Comparison of ENCODE assay signal across 24 cellular contexts in the genomic region with DNA sequence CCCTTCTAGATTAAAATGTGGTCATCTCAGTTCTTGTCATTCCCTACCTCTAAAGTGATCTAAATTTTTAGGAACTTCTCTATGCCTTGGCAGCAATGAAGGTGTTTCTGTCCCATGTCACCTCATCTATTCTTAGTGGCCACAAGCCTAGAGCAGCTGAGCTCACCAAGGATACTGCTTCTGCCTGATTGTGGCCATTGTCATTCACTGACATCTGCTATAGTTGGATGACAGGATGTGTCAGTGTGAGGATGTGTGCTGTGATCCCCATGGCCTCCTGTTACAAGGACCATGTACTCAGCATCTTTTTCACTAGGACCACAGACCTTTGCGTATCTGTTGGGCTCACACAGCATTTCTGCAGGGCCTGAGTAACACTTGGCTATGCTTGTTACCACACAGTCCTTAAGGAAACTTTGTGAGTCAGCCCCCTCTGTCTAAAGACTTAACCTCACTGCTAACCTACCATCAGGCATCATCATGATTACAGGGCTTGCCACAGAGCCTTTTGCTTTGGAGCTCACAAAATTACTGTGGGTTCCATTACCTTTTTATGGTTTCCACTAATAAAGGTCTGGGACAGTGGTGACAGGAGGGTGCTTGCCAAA.
DNase-seq lines count a peak whose midpoint lies in the region; ATAC-seq and TF ChIP-seq lines count a peak whose summit lies in the region.
"Had no signal": no experiment of that assay in that cellular context is flagged by ENCODE, and none has a peak within 500 bp of the region (broad histone marks: within the 10 kb centered on the region; RNA-seq: fewer than 3 reads in every experiment).

No MANE protein-coding gene starts in this region.

- H3K4me3 ChIP-seq in MG63 (no peak overlapping the region), epithelial cell of esophagus (ENCODE audit: low read length) (no peak overlapping the region), upper lobe of right lung (no peak overlapping the region)
- H3K4me3 ChIP-seq: tibial nerve had no signal

- H3K36me3 ChIP-seq in MG63 (no peaks in the 10 kb centered on the region), upper lobe of right lung (no peaks in the 10 kb centered on the region)
- H3K36me3 ChIP-seq: tibial nerve had no signal

- DNase-seq in GM03348 (ENCODE audit: low spot score) (peak; percentile 3), MG63 (peak; percentile 21), epithelial cell of esophagus (ENCODE audit: low read depth) (peak; percentile 15), myocyte (ENCODE audit: low read depth) (peak; percentile 25), upper lobe of right lung (no peak)
- no peak for DNase-seq in activated T-cell treated with anti-CD3 and anti-CD28 coated beads, Interleukin-2, amount 50 U/mL, for 4 hours
- no peak for DNase-seq in stimulated activated CD4-positive, alpha-beta T cell treated with anti-CD3 and anti-CD28 coated beads, Interleukin-4, amount 100 ng/mL, for 24 hours
- DNase-seq: activated CD8-positive, alpha-beta T cell treated with anti-CD3 and anti-CD28 coated beads for 36 hours; amniotic stem cell; DND-41; kidney glomerular epithelial cell; NCI-H1436 treated with DMSO at 0.1 percent for 48 hours; NCI-H2171; NCI-H526 treated with DMSO at 0.1 percent for 48 hours; occipital lobe; stimulated activated CD4-positive, alpha-beta T cell treated with anti-CD3 and anti-CD28 coated beads, Interleukin-12 subunit alpha, Interleukin-12 subunit beta, amount 100 ng/mL, for 4 hours had no signal

- H3K4me1 ChIP-seq in upper lobe of right lung, result no peaks in the 10 kb centered on the region
- H3K4me1 ChIP-seq: tibial nerve had no signal

- intact Hi-C loops in upper lobe of right lung (cut with DNase I), result no loop called here

- H3K9me3 ChIP-seq in MG63 (peaks cover 23% of the 10 kb centered on the region), upper lobe of right lung (peaks cover 9% of the 10 kb centered on the region)

- H3K36me3 Mint-ChIP-seq in activated T-cell treated with anti-CD3 and anti-CD28 coated beads, Interleukin-2, amount 50 U/mL, for 4 hours (ENCODE audit: insufficient read depth), result no peaks in the 10 kb centered on the region

- no peaks in the 10 kb centered on the region for H3K4me1 Mint-ChIP-seq in activated T-cell treated with anti-CD3 and anti-CD28 coated beads, Interleukin-2, amount 50 U/mL, for 4 hours (ENCODE audit: low read depth)
- H3K4me1 Mint-ChIP-seq: central memory CD8-positive, alpha-beta T cell; memory B cell had no signal

- H3K9me3 Mint-ChIP-seq in activated T-cell treated with anti-CD3 and anti-CD28 coated beads, Interleukin-2, amount 50 U/mL, for 4 hours, result peaks cover 15% of the 10 kb centered on the region

- TF ChIP-seq CTCF in epithelial cell of esophagus (IDR thresholded peaks at IDR 0.05; ENCODE audit: insufficient read depth, low read depth, low read length, missing control alignments) (no peak), upper lobe of right lung (IDR thresholded peaks at IDR 0.05) (no peak)

- H3K4me3 Mint-ChIP-seq in activated T-cell treated with anti-CD3 and anti-CD28 coated beads, Interleukin-2, amount 50 U/mL, for 4 hours, result no peak overlapping the region
- H3K4me3 Mint-ChIP-seq: activated CD8-positive, alpha-beta T cell treated with anti-CD3 and anti-CD28 coated beads for 36 hours; central memory CD8-positive, alpha-beta T cell; memory B cell; stimulated activated naive CD8-positive, alpha-beta T cell treated with anti-CD3 and anti-CD28 coated beads, Interleukin-15, Interleukin-2, amounts not matched to agents 100 ng/mL and 50 ng/mL, for 24 hours had no signal

- no peak for ATAC-seq in HG03097 (IDR thresholded peaks at IDR 0.05; ENCODE audit: low FRiP score, unreplicated experiment)
- ATAC-seq in upper lobe of right lung, result no peak
- no peak for ATAC-seq in activated T-cell treated with anti-CD3 and anti-CD28 coated beads, Interleukin-2, amount 50 U/mL, for 4 hours
- ATAC-seq: activated CD4-positive, CD25-positive, alpha-beta regulatory T cell treated with anti-CD3 and anti-CD28 coated beads, Interleukin-2, amount 50 U/mL, for 24 hours; activated CD8-positive, alpha-beta T cell treated with anti-CD3 and anti-CD28 coated beads for 36 hours; SK-N-SH treated with all-trans-retinoic acid at 6 μM for 48 hours had no signal

- no peaks in the 10 kb centered on the region for H3K27me3 ChIP-seq in MG63
- no peaks in the 10 kb centered on the region for H3K27me3 ChIP-seq in upper lobe of right lung
- H3K27me3 ChIP-seq: tibial nerve had no signal

- no peaks in the 10 kb centered on the region for H3K27me3 Mint-ChIP-seq in activated T-cell treated with anti-CD3 and anti-CD28 coated beads, Interleukin-2, amount 50 U/mL, for 4 hours (ENCODE audit: low read depth)
- H3K27me3 Mint-ChIP-seq: activated CD8-positive, alpha-beta T cell treated with anti-CD3 and anti-CD28 coated beads for 36 hours; central memory CD8-positive, alpha-beta T cell; memory B cell; stimulated activated naive CD8-positive, alpha-beta T cell treated with anti-CD3 and anti-CD28 coated beads, Interleukin-15, Interleukin-2, amounts not matched to agents 100 ng/mL and 50 ng/mL, for 24 hours had no signal

- no peak overlapping the region for H3K27ac ChIP-seq in upper lobe of right lung
- H3K27ac ChIP-seq: RWPE1, tibial nerve had no signal

Comparison
In these comparisons a context has a peak if more than half of its experiments do, and no peak if none do; other contexts are left out.
1. DNase-seq: peak in GM03348 (single experiment), MG63 (single experiment), epithelial cell of esophagus (single experiment) and myocyte (single experiment); none in upper lobe of right lung (single experiment), activated T-cell treated with anti-CD3 and anti-CD28 coated beads, Interleukin-2, amount 50 U/mL, for 4 hours (single experiment) and stimulated activated CD4-positive, alpha-beta T cell treated with anti-CD3 and anti-CD28 coated beads, Interleukin-4, amount 100 ng/mL, for 24 hours (single experiment).